In genomic region chr14:61516957-61517356, GRCh38 we compare ENCODE assay signal across 1 cellular context.
TF ChIP-seq lines count a peak whose summit lies in the region.

No MANE protein-coding gene starts in this region.

TF ChIP-seq in GM23338, 12 proteins besides CTCF, POLR2A, EP300 and RAD21 (continued from another document):
- TF ChIP-seq ZNF331 (CRISPR knock-in tag; IDR thresholded peaks at IDR 0.05; ENCODE audit: low read depth) (no peak), JUNB (IDR thresholded peaks at IDR 0.05; ENCODE audit: unreplicated experiment) (no peak), STAT1 (IDR thresholded peaks at IDR 0.05; ENCODE audit: unreplicated experiment) (no peak), ETS1 (IDR thresholded peaks at IDR 0.05) (no peak), EZH2phosphoT487 (IDR thresholded peaks at IDR 0.05; ENCODE audit: unreplicated experiment) (no peak)
